ENCODE assay signal across 2 cellular contexts in genomic region chr3:191198886-191199285, GRCh38.
TF ChIP-seq lines count a peak whose summit lies in the region.

Gene OSTN, plus strand, starts transcription at chr3:191199241. Its CDS starts 13,292 bp downstream, at chr3:191212533.

TF ChIP-seq in HEK293, 187 proteins besides CTCF, POLR2A, EP300 and RAD21:
- TF ChIP-seq, protein P1, sequence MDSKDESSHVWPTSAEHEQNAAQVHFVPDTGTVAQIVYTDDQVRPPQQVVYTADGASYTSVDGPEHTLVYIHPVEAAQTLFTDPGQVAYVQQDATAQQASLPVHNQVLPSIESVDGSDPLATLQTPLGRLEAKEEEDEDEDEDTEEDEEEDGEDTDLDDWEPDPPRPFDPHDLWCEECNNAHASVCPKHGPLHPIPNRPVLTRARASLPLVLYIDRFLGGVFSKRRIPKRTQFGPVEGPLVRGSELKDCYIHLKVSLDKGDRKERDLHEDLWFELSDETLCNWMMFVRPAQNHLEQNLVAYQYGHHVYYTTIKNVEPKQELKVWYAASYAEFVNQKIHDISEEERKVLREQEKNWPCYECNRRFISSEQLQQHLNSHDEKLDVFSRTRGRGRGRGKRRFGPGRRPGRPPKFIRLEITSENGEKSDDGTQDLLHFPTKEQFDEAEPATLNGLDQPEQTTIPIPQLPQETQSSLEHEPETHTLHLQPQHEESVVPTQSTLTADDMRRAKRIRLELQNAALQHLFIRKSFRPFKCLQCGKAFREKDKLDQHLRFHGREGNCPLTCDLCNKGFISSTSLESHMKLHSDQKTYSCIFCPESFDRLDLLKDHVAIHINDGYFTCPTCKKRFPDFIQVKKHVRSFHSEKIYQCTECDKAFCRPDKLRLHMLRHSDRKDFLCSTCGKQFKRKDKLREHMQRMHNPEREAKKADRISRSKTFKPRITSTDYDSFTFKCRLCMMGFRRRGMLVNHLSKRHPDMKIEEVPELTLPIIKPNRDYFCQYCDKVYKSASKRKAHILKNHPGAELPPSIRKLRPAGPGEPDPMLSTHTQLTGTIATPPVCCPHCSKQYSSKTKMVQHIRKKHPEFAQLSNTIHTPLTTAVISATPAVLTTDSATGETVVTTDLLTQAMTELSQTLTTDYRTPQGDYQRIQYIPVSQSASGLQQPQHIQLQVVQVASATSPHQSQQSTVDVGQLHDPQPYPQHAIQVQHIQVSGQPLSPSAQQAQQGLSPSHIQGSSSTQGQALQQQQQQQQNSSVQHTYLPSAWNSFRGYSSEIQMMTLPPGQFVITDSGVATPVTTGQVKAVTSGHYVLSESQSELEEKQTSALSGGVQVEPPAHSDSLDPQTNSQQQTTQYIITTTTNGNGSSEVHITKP (tag by site-specific recombination; IDR thresholded peaks at IDR 0.05) = 0 out of 2 replicates have a peak, but pooled peaks have one; percentile 11
- no peak for TF ChIP-seq ZNF214 (tag by site-specific recombination; IDR thresholded peaks at IDR 0.05; ENCODE audit: borderline replicate concordance)
- TF ChIP-seq TRIM28 (IDR thresholded peaks at IDR 0.05; ENCODE audit: borderline replicate concordance, low read length) = no peak
- 0 out of 2 replicates have a peak, but pooled peaks have one; percentile 27 for TF ChIP-seq GFI1B (tag by site-specific recombination; IDR thresholded peaks at IDR 0.05)
- peak; percentile 62 for TF ChIP-seq ZNF366 (tag by site-specific recombination; conservative IDR thresholded peaks at IDR 0.05)
- no peak for TF ChIP-seq ZNF600 (tag by site-specific recombination; IDR thresholded peaks at IDR 0.05)
- peak; percentile 77 for TF ChIP-seq PRDM1 (tag by site-specific recombination; IDR thresholded peaks at IDR 0.05)
- TF ChIP-seq, protein P2, sequence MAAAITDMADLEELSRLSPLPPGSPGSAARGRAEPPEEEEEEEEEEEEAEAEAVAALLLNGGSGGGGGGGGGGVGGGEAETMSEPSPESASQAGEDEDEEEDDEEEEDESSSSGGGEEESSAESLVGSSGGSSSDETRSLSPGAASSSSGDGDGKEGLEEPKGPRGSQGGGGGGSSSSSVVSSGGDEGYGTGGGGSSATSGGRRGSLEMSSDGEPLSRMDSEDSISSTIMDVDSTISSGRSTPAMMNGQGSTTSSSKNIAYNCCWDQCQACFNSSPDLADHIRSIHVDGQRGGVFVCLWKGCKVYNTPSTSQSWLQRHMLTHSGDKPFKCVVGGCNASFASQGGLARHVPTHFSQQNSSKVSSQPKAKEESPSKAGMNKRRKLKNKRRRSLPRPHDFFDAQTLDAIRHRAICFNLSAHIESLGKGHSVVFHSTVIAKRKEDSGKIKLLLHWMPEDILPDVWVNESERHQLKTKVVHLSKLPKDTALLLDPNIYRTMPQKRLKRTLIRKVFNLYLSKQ (tag by site-specific recombination; IDR thresholded peaks at IDR 0.05; ENCODE audit: borderline replicate concordance) = no peak
- no peak for TF ChIP-seq ZXDB (tag by site-specific recombination; IDR thresholded peaks at IDR 0.05)
- TF ChIP-seq ZNF10 (tag by site-specific recombination; IDR thresholded peaks at IDR 0.05) = no peak
- TF ChIP-seq ZBTB17 (tag by site-specific recombination; IDR thresholded peaks at IDR 0.05) = peak; percentile 56

TF ChIP-seq in GM23338, 12 proteins besides CTCF, POLR2A, EP300 and RAD21:
- TF ChIP-seq POLR2AphosphoS5 (IDR thresholded peaks at IDR 0.05; ENCODE audit: low read depth) (no peak), JUNB (IDR thresholded peaks at IDR 0.05; ENCODE audit: unreplicated experiment) (no peak), ZNF114 (CRISPR knock-in tag; IDR thresholded peaks at IDR 0.05) (no peak), EZH2phosphoT487 (IDR thresholded peaks at IDR 0.05; ENCODE audit: unreplicated experiment) (no peak), NANOG (IDR thresholded peaks at IDR 0.05; ENCODE audit: borderline replicate concordance) (no peak), REST (IDR thresholded peaks at IDR 0.05; ENCODE audit: unreplicated experiment) (no peak), STAT1 (IDR thresholded peaks at IDR 0.05; ENCODE audit: unreplicated experiment) (no peak), ZNF331 (CRISPR knock-in tag; IDR thresholded peaks at IDR 0.05; ENCODE audit: low read depth) (no peak), EZH2 (IDR thresholded peaks at IDR 0.05; ENCODE audit: low read depth, unreplicated experiment) (no peak), CREB1 (CRISPR knock-in tag; IDR thresholded peaks at IDR 0.05; ENCODE audit: low read depth) (no peak)
- TF ChIP-seq, protein P3, sequence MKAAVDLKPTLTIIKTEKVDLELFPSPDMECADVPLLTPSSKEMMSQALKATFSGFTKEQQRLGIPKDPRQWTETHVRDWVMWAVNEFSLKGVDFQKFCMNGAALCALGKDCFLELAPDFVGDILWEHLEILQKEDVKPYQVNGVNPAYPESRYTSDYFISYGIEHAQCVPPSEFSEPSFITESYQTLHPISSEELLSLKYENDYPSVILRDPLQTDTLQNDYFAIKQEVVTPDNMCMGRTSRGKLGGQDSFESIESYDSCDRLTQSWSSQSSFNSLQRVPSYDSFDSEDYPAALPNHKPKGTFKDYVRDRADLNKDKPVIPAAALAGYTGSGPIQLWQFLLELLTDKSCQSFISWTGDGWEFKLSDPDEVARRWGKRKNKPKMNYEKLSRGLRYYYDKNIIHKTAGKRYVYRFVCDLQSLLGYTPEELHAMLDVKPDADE (IDR thresholded peaks at IDR 0.05) = no peak
- TF ChIP-seq, protein P4, sequence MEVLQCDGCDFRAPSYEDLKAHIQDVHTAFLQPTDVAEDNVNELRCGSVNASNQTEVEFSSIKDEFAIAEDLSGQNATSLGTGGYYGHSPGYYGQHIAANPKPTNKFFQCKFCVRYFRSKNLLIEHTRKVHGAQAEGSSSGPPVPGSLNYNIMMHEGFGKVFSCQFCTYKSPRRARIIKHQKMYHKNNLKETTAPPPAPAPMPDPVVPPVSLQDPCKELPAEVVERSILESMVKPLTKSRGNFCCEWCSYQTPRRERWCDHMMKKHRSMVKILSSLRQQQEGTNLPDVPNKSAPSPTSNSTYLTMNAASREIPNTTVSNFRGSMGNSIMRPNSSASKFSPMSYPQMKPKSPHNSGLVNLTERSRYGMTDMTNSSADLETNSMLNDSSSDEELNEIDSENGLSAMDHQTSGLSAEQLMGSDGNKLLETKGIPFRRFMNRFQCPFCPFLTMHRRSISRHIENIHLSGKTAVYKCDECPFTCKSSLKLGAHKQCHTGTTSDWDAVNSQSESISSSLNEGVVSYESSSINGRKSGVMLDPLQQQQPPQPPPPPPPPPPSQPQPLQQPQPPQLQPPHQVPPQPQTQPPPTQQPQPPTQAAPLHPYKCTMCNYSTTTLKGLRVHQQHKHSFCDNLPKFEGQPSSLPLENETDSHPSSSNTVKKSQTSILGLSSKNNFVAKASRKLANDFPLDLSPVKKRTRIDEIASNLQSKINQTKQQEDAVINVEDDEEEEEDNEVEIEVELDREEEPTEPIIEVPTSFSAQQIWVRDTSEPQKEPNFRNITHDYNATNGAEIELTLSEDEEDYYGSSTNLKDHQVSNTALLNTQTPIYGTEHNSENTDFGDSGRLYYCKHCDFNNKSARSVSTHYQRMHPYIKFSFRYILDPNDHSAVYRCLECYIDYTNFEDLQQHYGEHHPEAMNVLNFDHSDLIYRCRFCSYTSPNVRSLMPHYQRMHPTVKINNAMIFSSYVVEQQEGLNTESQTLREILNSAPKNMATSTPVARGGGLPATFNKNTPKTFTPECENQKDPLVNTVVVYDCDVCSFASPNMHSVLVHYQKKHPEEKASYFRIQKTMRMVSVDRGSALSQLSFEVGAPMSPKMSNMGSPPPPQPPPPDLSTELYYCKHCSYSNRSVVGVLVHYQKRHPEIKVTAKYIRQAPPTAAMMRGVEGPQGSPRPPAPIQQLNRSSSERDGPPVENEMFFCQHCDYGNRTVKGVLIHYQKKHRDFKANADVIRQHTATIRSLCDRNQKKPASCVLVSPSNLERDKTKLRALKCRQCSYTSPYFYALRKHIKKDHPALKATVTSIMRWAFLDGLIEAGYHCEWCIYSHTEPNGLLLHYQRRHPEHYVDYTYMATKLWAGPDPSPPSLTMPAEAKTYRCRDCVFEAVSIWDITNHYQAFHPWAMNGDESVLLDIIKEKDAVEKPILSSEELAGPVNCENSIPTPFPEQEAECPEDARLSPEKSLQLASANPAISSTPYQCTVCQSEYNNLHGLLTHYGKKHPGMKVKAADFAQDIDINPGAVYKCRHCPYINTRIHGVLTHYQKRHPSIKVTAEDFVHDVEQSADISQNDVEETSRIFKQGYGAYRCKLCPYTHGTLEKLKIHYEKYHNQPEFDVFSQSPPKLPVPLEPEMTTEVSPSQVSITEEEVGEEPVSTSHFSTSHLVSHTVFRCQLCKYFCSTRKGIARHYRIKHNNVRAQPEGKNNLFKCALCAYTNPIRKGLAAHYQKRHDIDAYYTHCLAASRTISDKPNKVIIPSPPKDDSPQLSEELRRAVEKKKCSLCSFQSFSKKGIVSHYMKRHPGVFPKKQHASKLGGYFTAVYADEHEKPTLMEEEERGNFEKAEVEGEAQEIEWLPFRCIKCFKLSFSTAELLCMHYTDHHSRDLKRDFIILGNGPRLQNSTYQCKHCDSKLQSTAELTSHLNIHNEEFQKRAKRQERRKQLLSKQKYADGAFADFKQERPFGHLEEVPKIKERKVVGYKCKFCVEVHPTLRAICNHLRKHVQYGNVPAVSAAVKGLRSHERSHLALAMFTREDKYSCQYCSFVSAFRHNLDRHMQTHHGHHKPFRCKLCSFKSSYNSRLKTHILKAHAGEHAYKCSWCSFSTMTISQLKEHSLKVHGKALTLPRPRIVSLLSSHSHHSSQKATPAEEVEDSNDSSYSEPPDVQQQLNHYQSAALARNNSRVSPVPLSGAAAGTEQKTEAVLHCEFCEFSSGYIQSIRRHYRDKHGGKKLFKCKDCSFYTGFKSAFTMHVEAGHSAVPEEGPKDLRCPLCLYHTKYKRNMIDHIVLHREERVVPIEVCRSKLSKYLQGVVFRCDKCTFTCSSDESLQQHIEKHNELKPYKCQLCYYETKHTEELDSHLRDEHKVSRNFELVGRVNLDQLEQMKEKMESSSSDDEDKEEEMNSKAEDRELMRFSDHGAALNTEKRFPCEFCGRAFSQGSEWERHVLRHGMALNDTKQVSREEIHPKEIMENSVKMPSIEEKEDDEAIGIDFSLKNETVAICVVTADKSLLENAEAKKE (CRISPR knock-in tag; IDR thresholded peaks at IDR 0.05) = no peak
TF ChIP-seq in GM23338: peak in this region for 0.
